Comparison of ENCODE assay signal across 2 cellular contexts in genomic region chr4:8210631-8211030, GRCh38.
TF ChIP-seq lines count a peak whose summit lies in the region.

No MANE protein-coding gene starts in this region.

TF ChIP-seq in IMR-90, 13 proteins besides CTCF, POLR2A, EP300 and RAD21:
- TF ChIP-seq CEBPB (IDR thresholded peaks at IDR 0.05; ENCODE audit: low read depth, low read length) (no peak), NFE2L2 (IDR thresholded peaks at IDR 0.05; ENCODE audit: low read depth, low read length) (no peak), RFX5 (IDR thresholded peaks at IDR 0.05; ENCODE audit: low read depth, low read length) (no peak), MXI1 (IDR thresholded peaks at IDR 0.05; ENCODE audit: borderline replicate concordance, low read depth, low read length) (no peak), BHLHE40 (IDR thresholded peaks at IDR 0.05; ENCODE audit: low read depth, low read length) (no peak), MAFK (IDR thresholded peaks at IDR 0.05; ENCODE audit: low read depth, low read length) (no peak), RCOR1 (IDR thresholded peaks at IDR 0.05; ENCODE audit: insufficient replicate concordance, low read length) (no peak), MAZ (IDR thresholded peaks at IDR 0.05; ENCODE audit: borderline replicate concordance, low read depth, low read length) (no peak), SMC3 (IDR thresholded peaks at IDR 0.05; ENCODE audit: low read depth, low read length) (no peak), FOS (IDR thresholded peaks at IDR 0.05; ENCODE audit: low read depth, low read length) (no peak), ELK1 (IDR thresholded peaks at IDR 0.05; ENCODE audit: borderline replicate concordance, low read depth, low read length) (no peak), CHD1 (IDR thresholded peaks at IDR 0.05; ENCODE audit: low read depth, low read length) (no peak)
- TF ChIP-seq, protein P1, sequence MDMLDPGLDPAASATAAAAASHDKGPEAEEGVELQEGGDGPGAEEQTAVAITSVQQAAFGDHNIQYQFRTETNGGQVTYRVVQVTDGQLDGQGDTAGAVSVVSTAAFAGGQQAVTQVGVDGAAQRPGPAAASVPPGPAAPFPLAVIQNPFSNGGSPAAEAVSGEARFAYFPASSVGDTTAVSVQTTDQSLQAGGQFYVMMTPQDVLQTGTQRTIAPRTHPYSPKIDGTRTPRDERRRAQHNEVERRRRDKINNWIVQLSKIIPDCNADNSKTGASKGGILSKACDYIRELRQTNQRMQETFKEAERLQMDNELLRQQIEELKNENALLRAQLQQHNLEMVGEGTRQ (IDR thresholded peaks at IDR 0.05; ENCODE audit: low read depth, low read length), result no peak

TF ChIP-seq in endothelial cell of umbilical vein, 7 proteins besides CTCF, POLR2A, EP300 and RAD21:
- no peak for TF ChIP-seq MYC (IDR thresholded peaks at IDR 0.05; ENCODE audit: low read depth, low read length)
